In genomic region chr3:60053518-60054265, GRCh38 we compare ENCODE assay signal across 13 cellular contexts.
DNase-seq lines count a peak whose midpoint lies in the region; ATAC-seq and TF ChIP-seq lines count a peak whose summit lies in the region.
"Had no signal": no experiment of that assay in that cellular context is flagged by ENCODE, and none has a peak within 500 bp of the region (broad histone marks: within the 10 kb centered on the region; RNA-seq: fewer than 3 reads in every experiment).

No MANE protein-coding gene starts in this region.

- TF ChIP-seq POLR2A in HCT116 (IDR thresholded peaks at IDR 0.05; ENCODE audit: borderline replicate concordance, extremely low read depth, insufficient read depth, insufficient read length), result no peak

- POLR2A ChIA-PET in HCT116 (lab: Charles Lee), result no interaction called here
- POLR2A ChIA-PET in activated CD4-positive, alpha-beta memory T cell treated with anti-CD3 and anti-CD28 coated beads for 36 hours (lab: Charles Lee), result no interaction called here

- no TSS peak for BruUV-seq in HCT116 (replicated peaks; lab: Mats Ljungman, UMichigan)

- peaks cover 4% of the 10 kb centered on the region for H3K9me3 Mint-ChIP-seq in activated CD4-positive, alpha-beta memory T cell treated with anti-CD3 and anti-CD28 coated beads for 36 hours

- ATAC-seq in HCT116, result no peak
- ATAC-seq in foreskin keratinocyte, result peak; percentile 75
- no peak for ATAC-seq in HG02588 (IDR thresholded peaks at IDR 0.05; ENCODE audit: unreplicated experiment)
- ATAC-seq: heart right ventricle, mucosa of descending colon had no signal

- H3K4me3 ChIP-seq in HCT116 (replicated peaks in 1 of 2; ENCODE audit: low read depth in 1 of 2, low read length in 2 of 2), result no peak overlapping the region
- H3K4me3 ChIP-seq: coronary artery, heart right ventricle, mucosa of descending colon, tibial nerve had no signal

- CTCF ChIA-PET in HCT116 (lab: Charles Lee), result no interaction called here
- CTCF ChIA-PET in activated CD4-positive, alpha-beta memory T cell treated with anti-CD3 and anti-CD28 coated beads for 36 hours (lab: Charles Lee), result interaction anchor here (0.7 kb wide), 1 partner anchor 488 kb away, joined by 3 read pairs; no protein-coding TSS in a partner anchor

- peak overlapping the region; percentile 83 for H3K27ac Mint-ChIP-seq in activated CD4-positive, alpha-beta memory T cell treated with anti-CD3 and anti-CD28 coated beads for 36 hours

- DNase-seq in HCT116 (ENCODE audit: low read depth, low spot score) (no peak), foreskin keratinocyte (peak in 1 of 2 donors; percentile 59), foreskin melanocyte (no peak), 8988T (no peak), NCI-H2107 (lab: John Stamatoyannopoulos, UW) (no peak)
- peak; percentile 67 for DNase-seq in activated CD4-positive, alpha-beta memory T cell treated with anti-CD3 and anti-CD28 coated beads for 36 hours
- DNase-seq in stimulated activated CD8-positive, alpha-beta memory T cell treated with anti-CD3 and anti-CD28 coated beads, Interleukin-4, amount 100 ng/mL, for 24 hours (ENCODE audit: low read depth), result peak; percentile 6
- DNase-seq: heart right ventricle, mucosa of descending colon, NCI-H510A treated with DMSO at 0.1 percent for 48 hours had no signal

- H3K36me3 Mint-ChIP-seq in activated CD4-positive, alpha-beta memory T cell treated with anti-CD3 and anti-CD28 coated beads for 36 hours, result peaks cover 11% of the 10 kb centered on the region

- no peaks in the 10 kb centered on the region for H3K27me3 Mint-ChIP-seq in activated CD4-positive, alpha-beta memory T cell treated with anti-CD3 and anti-CD28 coated beads for 36 hours

- H3K4me3 Mint-ChIP-seq in activated CD4-positive, alpha-beta memory T cell treated with anti-CD3 and anti-CD28 coated beads for 36 hours, result no peak overlapping the region

- intact Hi-C loops in HCT116 (cut with micrococcal nuclease), result no loop called here
- intact Hi-C loops in activated CD4-positive, alpha-beta memory T cell treated with anti-CD3 and anti-CD28 coated beads for 36 hours (cut with micrococcal nuclease), result loop anchor here (1.0 kb wide), 2 partner anchors 11 to 27 kb away; no protein-coding TSS in a partner anchor

- no peak overlapping the region for H3K27ac ChIP-seq in HCT116 (ENCODE audit: low read depth, low read length)
- no peak overlapping the region for H3K27ac ChIP-seq in foreskin keratinocyte
- H3K27ac ChIP-seq: coronary artery, heart right ventricle, tibial nerve had no signal

- no peaks in the 10 kb centered on the region for H3K36me3 ChIP-seq in HCT116 (ENCODE audit: control insufficient read depth in 1 of 2, insufficient read depth in 2 of 2, low read length in 2 of 2)
- H3K36me3 ChIP-seq: heart right ventricle, tibial nerve had no signal

- no peak overlapping the region for H2AFZ ChIP-seq in HCT116 (ENCODE audit: low read depth, low read length, poor library complexity, severe bottlenecking)

- TF ChIP-seq CTCF in HCT116 (IDR thresholded peaks at IDR 0.05 in 2 of 3, conservative IDR thresholded peaks at IDR 0.05 in 1 of 3; ENCODE audit: borderline replicate concordance in 1 of 3, insufficient read depth in 1 of 3, low read depth in 2 of 3, low read length in 2 of 3) (no peak), foreskin keratinocyte (conservative IDR thresholded peaks at IDR 0.05) (no peak)

- no peaks in the 10 kb centered on the region for H3K9me2 ChIP-seq in HCT116 (ENCODE audit: insufficient read depth)

- no peaks in the 10 kb centered on the region for H3K9me3 ChIP-seq in HCT116 (ENCODE audit: control insufficient read depth in 1 of 2, insufficient read depth in 1 of 2, low read depth in 1 of 2, low read length in 2 of 2)
- H3K9me3 ChIP-seq: mucosa of descending colon, tibial nerve had no signal

- no peaks in the 10 kb centered on the region for H4K20me1 ChIP-seq in HCT116 (ENCODE audit: insufficient read depth)

- no peak for TF ChIP-seq RAD21 in HCT116 (IDR thresholded peaks at IDR 0.05; ENCODE audit: low read depth)

- no peak overlapping the region for H3K9ac ChIP-seq in HCT116 (ENCODE audit: low read length)

- no peaks in the 10 kb centered on the region for H3K79me2 ChIP-seq in HCT116 (ENCODE audit: insufficient read depth, low read length)

- RAD21 ChIA-PET in HCT116 (lab: Charles Lee; ENCODE audit: low non-redundant PET in 1 of 2, low total read pairs in 2 of 2, uncharacterized antibody in 2 of 2, unreplicated experiment in 2 of 2), result no interaction called here

- H3K27me3 ChIP-seq in HCT116 (ENCODE audit: insufficient read depth, low read length) (no peaks in the 10 kb centered on the region), foreskin keratinocyte (no peaks in the 10 kb centered on the region)
- H3K27me3 ChIP-seq: heart right ventricle, tibial nerve had no signal

- H3K4me1 Mint-ChIP-seq in activated CD4-positive, alpha-beta memory T cell treated with anti-CD3 and anti-CD28 coated beads for 36 hours (ENCODE audit: low read depth), result peaks cover 79% of the 10 kb centered on the region

- H3K4me1 ChIP-seq in HCT116 (ENCODE audit: control insufficient read depth in 1 of 2, insufficient read depth in 2 of 2, low read length in 2 of 2) (peaks cover 0 to 7% of the 10 kb centered on the region in 2 experiments; a peak in 2 of 4 replicates), foreskin keratinocyte (peaks cover 10% of the 10 kb centered on the region)
- H3K4me1 ChIP-seq: heart right ventricle, tibial nerve had no signal

- H3K4me2 ChIP-seq in HCT116 (ENCODE audit: low read length), result peak overlapping the region; percentile 17; the same call in 1 of the 2 replicates

TF ChIP-seq in HCT116, 20 proteins besides CTCF, POLR2A, EP300 and RAD21:
- TF ChIP-seq ZFX (IDR thresholded peaks at IDR 0.05), result no peak
- 0 out of 2 replicates have a peak, but pooled peaks have one; percentile 24 for TF ChIP-seq EGR1 (IDR thresholded peaks at IDR 0.05; ENCODE audit: low read depth)
- TF ChIP-seq, protein P1, sequence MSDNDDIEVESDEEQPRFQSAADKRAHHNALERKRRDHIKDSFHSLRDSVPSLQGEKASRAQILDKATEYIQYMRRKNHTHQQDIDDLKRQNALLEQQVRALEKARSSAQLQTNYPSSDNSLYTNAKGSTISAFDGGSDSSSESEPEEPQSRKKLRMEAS (IDR thresholded peaks at IDR 0.05), result no peak
- TF ChIP-seq EZH2phosphoT487 (IDR thresholded peaks at IDR 0.05; ENCODE audit: borderline replicate concordance), result no peak
- peak; percentile 25; the same call in 1 of the 2 replicates for TF ChIP-seq FOSL1 (IDR thresholded peaks at IDR 0.05; ENCODE audit: low read depth)
- TF ChIP-seq CEBPB (IDR thresholded peaks at IDR 0.05; ENCODE audit: low read depth), result no peak
- no peak for TF ChIP-seq CBX3 (IDR thresholded peaks at IDR 0.05; ENCODE audit: low read depth)
- no peak for TF ChIP-seq ATF3 (IDR thresholded peaks at IDR 0.05)

Comparison
In these comparisons a context has a peak if more than half of its experiments do, and no peak if none do; other contexts are left out.
1. DNase-seq: peak in activated CD4-positive, alpha-beta memory T cell treated with anti-CD3 and anti-CD28 coated beads for 36 hours (single experiment) and stimulated activated CD8-positive, alpha-beta memory T cell treated with anti-CD3 and anti-CD28 coated beads, Interleukin-4, amount 100 ng/mL, for 24 hours (single experiment); none in HCT116 (single experiment), foreskin melanocyte (single experiment), 8988T (single experiment) and NCI-H2107 (single experiment).